8 cellular contexts compared by ENCODE assay signal in the genomic region with DNA sequence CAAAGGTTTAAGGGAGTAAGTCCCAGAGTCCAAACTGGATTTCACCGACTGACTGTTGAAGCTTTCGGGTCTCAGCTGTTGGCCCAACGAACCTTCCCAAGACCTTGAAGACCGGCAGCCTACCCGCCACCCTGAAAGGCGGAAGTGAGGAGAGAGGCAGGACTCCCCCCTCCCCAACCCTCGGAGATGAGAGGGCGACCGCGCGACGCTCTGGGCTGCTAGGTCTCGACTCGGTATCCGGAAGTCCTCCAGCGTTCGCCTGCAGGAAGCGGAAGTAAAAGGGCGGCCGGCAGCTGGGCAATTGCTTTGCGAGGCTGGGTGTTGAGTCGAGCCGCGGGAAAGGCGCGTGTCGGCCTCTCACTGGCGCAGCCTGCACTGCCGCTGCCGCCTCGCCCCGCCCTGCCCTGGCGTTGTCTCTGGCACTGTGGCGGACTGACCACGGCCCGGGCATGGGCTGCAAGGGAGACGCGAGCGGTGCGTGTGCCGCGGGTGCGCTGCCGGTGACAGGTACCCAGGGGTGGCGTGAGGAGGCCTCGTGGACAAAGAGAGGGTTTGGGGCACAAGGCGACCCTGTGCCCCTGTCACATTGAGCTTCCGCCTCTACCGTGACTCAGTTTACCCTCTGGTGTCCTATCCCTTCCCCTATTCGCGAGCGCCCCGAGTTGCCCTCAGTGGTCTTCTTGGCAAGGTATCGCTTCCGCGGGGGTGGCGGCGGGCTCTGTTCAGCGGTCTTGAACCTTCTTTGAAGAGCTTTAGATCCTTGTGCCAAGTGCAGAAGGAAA.
DNase-seq lines count a peak whose midpoint lies in the region; ATAC-seq, FAIRE-seq and TF ChIP-seq lines count a peak whose summit lies in the region.

A gene with protein sequence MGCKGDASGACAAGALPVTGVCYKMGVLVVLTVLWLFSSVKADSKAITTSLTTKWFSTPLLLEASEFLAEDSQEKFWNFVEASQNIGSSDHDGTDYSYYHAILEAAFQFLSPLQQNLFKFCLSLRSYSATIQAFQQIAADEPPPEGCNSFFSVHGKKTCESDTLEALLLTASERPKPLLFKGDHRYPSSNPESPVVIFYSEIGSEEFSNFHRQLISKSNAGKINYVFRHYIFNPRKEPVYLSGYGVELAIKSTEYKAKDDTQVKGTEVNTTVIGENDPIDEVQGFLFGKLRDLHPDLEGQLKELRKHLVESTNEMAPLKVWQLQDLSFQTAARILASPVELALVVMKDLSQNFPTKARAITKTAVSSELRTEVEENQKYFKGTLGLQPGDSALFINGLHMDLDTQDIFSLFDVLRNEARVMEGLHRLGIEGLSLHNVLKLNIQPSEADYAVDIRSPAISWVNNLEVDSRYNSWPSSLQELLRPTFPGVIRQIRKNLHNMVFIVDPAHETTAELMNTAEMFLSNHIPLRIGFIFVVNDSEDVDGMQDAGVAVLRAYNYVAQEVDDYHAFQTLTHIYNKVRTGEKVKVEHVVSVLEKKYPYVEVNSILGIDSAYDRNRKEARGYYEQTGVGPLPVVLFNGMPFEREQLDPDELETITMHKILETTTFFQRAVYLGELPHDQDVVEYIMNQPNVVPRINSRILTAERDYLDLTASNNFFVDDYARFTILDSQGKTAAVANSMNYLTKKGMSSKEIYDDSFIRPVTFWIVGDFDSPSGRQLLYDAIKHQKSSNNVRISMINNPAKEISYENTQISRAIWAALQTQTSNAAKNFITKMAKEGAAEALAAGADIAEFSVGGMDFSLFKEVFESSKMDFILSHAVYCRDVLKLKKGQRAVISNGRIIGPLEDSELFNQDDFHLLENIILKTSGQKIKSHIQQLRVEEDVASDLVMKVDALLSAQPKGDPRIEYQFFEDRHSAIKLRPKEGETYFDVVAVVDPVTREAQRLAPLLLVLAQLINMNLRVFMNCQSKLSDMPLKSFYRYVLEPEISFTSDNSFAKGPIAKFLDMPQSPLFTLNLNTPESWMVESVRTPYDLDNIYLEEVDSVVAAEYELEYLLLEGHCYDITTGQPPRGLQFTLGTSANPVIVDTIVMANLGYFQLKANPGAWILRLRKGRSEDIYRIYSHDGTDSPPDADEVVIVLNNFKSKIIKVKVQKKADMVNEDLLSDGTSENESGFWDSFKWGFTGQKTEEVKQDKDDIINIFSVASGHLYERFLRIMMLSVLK (N-terminal part only) (plus strand): TSS at position 292 of the 782 bp plus-strand sequence. CDS start 158 bp downstream, at position 450.

- ATAC-seq in GM19025 (IDR thresholded peaks at IDR 0.05; ENCODE audit: low read depth, unreplicated experiment), result peak; percentile 96
- ATAC-seq in HG03342 (IDR thresholded peaks at IDR 0.05; ENCODE audit: unreplicated experiment), result peak; percentile 96

- FAIRE-seq in islet of Langerhans (lab: Jason Lieb, UNC), result peak; percentile 5

- no peak for TF ChIP-seq CTCF in AG09309 (IDR thresholded peaks at IDR 0.05; ENCODE audit: control insufficient read depth, insufficient read depth, low read depth, low read length, missing control alignments)

- DNase-seq in AG09309 (ENCODE audit: low read depth) (peak; percentile 86), NCI-H446 (lab: John Stamatoyannopoulos, UW) (peak; percentile 93 to 97), cerebellar cortex (ENCODE audit: low spot score) (peak; percentile 98)
- peak; percentile 85 for DNase-seq in activated CD4-positive, CD25-positive, alpha-beta regulatory T cell treated with anti-CD3 and anti-CD28 coated beads, Interleukin-2, amount 50 U/mL, for 16 hours (ENCODE audit: low read depth, low spot score)
- peak; percentile 86 for DNase-seq in stimulated activated CD4-positive, alpha-beta T cell treated with anti-CD3 and anti-CD28 coated beads, Interleukin-12 subunit alpha, Interleukin-12 subunit beta, amount 100 ng/mL, for 4 hours

- peak within 1 kb of the TSS; percentile 96 for H3K4me3 ChIP-seq in AG09309 (ENCODE audit: control insufficient read depth, low read depth, low read length)

Comparison
In these comparisons a context has a peak if more than half of its experiments do, and no peak if none do; other contexts are left out.
1. Peak in every context shown above with its lines: DNase-seq, ATAC-seq and H3K4me3 ChIP-seq.